ENCODE assay signal across 1 cellular context in genomic region chr7:22488643-22489462, GRCh38.
TF ChIP-seq lines count a peak whose summit lies in the region.

No MANE protein-coding gene starts in this region.

TF ChIP-seq in HepG2, 621 proteins besides CTCF, POLR2A, EP300 and RAD21 (continued from another document):
- TF ChIP-seq KDM2A (CRISPR knock-in tag; IDR thresholded peaks at IDR 0.05; ENCODE audit: borderline replicate concordance, low read depth) = 0 out of 2 replicates have a peak, but pooled peaks have one; percentile 25
- no peak for TF ChIP-seq MIER3 (CRISPR knock-in tag; IDR thresholded peaks at IDR 0.05; ENCODE audit: borderline replicate concordance)
- 0 out of 2 replicates have a peak, but pooled peaks have one; percentile 17 for TF ChIP-seq TFE3 (CRISPR knock-in tag; IDR thresholded peaks at IDR 0.05)
- TF ChIP-seq FOXO4 (CRISPR knock-in tag; conservative IDR thresholded peaks at IDR 0.05) = no peak
- TF ChIP-seq THRA (CRISPR knock-in tag; IDR thresholded peaks at IDR 0.05; ENCODE audit: borderline replicate concordance) = 0 out of 2 replicates have a peak, but pooled peaks have one; percentile 14
- 0 out of 4 replicates have a peak, but pooled peaks of 1 of the 2 experiments have one; percentile 28 for TF ChIP-seq HMGXB4 (CRISPR knock-in tag; IDR thresholded peaks at IDR 0.05; ENCODE audit: borderline replicate concordance in 1 of 2, low read depth in 1 of 2)
- TF ChIP-seq ZSCAN20 (CRISPR knock-in tag; IDR thresholded peaks at IDR 0.05; ENCODE audit: borderline replicate concordance) = no peak
- TF ChIP-seq NCOA1 (CRISPR knock-in tag; IDR thresholded peaks at IDR 0.05) = no peak
- no peak for TF ChIP-seq ZFP1 (CRISPR knock-in tag; IDR thresholded peaks at IDR 0.05)
- TF ChIP-seq POGK (CRISPR knock-in tag; conservative IDR thresholded peaks at IDR 0.05) = no peak
- TF ChIP-seq MED1 (CRISPR knock-in tag; IDR thresholded peaks at IDR 0.05) = 0 out of 2 replicates have a peak, but pooled peaks have one; percentile 7
- no peak for TF ChIP-seq ZBTB37 (CRISPR knock-in tag; IDR thresholded peaks at IDR 0.05)
- 0 out of 2 replicates have a peak, but pooled peaks have one; percentile 48 for TF ChIP-seq KAT8 (CRISPR knock-in tag; IDR thresholded peaks at IDR 0.05)
- peak; percentile 97 for TF ChIP-seq SMC3 (IDR thresholded peaks at IDR 0.05; ENCODE audit: low read length)
- 0 out of 2 replicates have a peak, but pooled peaks have one; percentile 28 for TF ChIP-seq ZNF124 (CRISPR knock-in tag; IDR thresholded peaks at IDR 0.05)
- TF ChIP-seq RFX3 (CRISPR knock-in tag; IDR thresholded peaks at IDR 0.05) = 0 out of 2 replicates have a peak, but pooled peaks have one; percentile 19
- no peak for TF ChIP-seq ATM (IDR thresholded peaks at IDR 0.05; ENCODE audit: borderline replicate concordance)
- TF ChIP-seq ERF (CRISPR knock-in tag; IDR thresholded peaks at IDR 0.05) = 0 out of 2 replicates have a peak, but pooled peaks have one; percentile 36
- TF ChIP-seq ZBTB20 (CRISPR knock-in tag; IDR thresholded peaks at IDR 0.05; ENCODE audit: borderline replicate concordance, low read depth) = no peak
- TF ChIP-seq NFATC3 (CRISPR knock-in tag; IDR thresholded peaks at IDR 0.05) = 0 out of 2 replicates have a peak, but pooled peaks have one; percentile 30
- no peak for TF ChIP-seq CBX1 (IDR thresholded peaks at IDR 0.05; ENCODE audit: low read depth)
- TF ChIP-seq CBFB (CRISPR knock-in tag; IDR thresholded peaks at IDR 0.05) = no peak
- no peak for TF ChIP-seq MATR3 (CRISPR knock-in tag; IDR thresholded peaks at IDR 0.05)
- TF ChIP-seq ZNF883 (CRISPR knock-in tag; IDR thresholded peaks at IDR 0.05; ENCODE audit: not compliant biosample characterization) = no peak
- no peak for TF ChIP-seq SIX1 (CRISPR knock-in tag; IDR thresholded peaks at IDR 0.05; ENCODE audit: borderline replicate concordance)
- peak; percentile 70; the same call in 1 of the 2 replicates for TF ChIP-seq ZNF580 (CRISPR knock-in tag; IDR thresholded peaks at IDR 0.05; ENCODE audit: borderline replicate concordance, low read depth)
- 0 out of 2 replicates have a peak, but pooled peaks have one; percentile 31 for TF ChIP-seq GATAD2A (CRISPR knock-in tag; IDR thresholded peaks at IDR 0.05)
- TF ChIP-seq ZNF879 (CRISPR knock-in tag; IDR thresholded peaks at IDR 0.05) = no peak
